ENCODE assay signal across 1 cellular context in the genomic region with DNA sequence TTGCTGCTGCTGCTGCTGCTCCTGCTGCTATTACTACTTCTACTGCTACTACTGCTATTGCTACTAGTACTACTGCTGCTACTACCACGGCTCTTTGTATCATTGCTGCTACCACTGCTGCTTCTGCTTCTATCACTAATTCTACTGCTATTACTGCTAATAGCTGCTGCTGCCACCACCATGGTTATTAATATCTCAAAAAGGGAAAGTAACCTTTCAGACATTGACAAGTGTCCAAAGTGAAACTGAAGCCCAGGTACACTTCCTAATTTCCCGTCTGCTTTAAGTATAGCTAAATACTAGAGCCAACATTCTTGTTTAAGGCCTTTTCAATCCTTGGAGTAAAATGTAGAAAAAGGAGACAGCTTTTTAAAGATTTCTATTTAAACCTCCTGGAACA.
TF ChIP-seq lines count a peak whose summit lies in the region.

No MANE protein-coding gene starts in this region.

TF ChIP-seq in GM23338, 12 proteins besides CTCF, POLR2A, EP300 and RAD21 (continued from another document):
- no peak for TF ChIP-seq EZH2phosphoT487 (IDR thresholded peaks at IDR 0.05; ENCODE audit: unreplicated experiment)
- no peak for TF ChIP-seq ZNF331 (CRISPR knock-in tag; IDR thresholded peaks at IDR 0.05; ENCODE audit: low read depth)
- no peak for TF ChIP-seq POLR2AphosphoS5 (IDR thresholded peaks at IDR 0.05; ENCODE audit: low read depth)
- no peak for TF ChIP-seq STAT1 (IDR thresholded peaks at IDR 0.05; ENCODE audit: unreplicated experiment)
- TF ChIP-seq JUNB (IDR thresholded peaks at IDR 0.05; ENCODE audit: unreplicated experiment) = no peak
TF ChIP-seq in GM23338: peak in this region for 0.
